34 cellular contexts compared by ENCODE assay signal in genomic region chr10:644943-645334, GRCh38.
"Had no signal": no experiment of that assay in that cellular context is flagged by ENCODE, and none has a peak within 500 bp of the region (broad histone marks: within the 10 kb centered on the region; RNA-seq: fewer than 3 reads in every experiment).

No MANE protein-coding gene starts in this region.

- H3K4me3 ChIP-seq: esophagus muscularis mucosa, gastrocnemius medialis had no signal

- H3K36me3 Mint-ChIP-seq: activated naive CD8-positive, alpha-beta T cell had no signal

- H3K27me3 ChIP-seq: brain microvascular endothelial cell, esophagus muscularis mucosa, foreskin keratinocyte, gastrocnemius medialis had no signal

- H3K4me3 Mint-ChIP-seq: activated CD4-positive, alpha-beta memory T cell treated with anti-CD3 and anti-CD28 coated beads, Interleukin-2, amount 10 ng/mL, durations not matched to agents 7 days and 5 days; activated CD4-positive, alpha-beta T cell treated with anti-CD3 and anti-CD28 coated beads, Interleukin-2, amount 10 ng/mL, durations not matched to agents 7 days and 5 days; activated naive CD8-positive, alpha-beta T cell; activated T-cell treated with anti-CD3 and anti-CD28 coated beads, Interleukin-2, amount 50 U/mL, for 4 hours; activated T-helper 17 cell treated with anti-CD3 and anti-CD28 coated beads, Interleukin-2, amount 50 U/mL, for 72 hours; effector memory CD8-positive, alpha-beta T cell; T-helper 17 cell; T-helper 2 cell treated with Interferon-gamma antibody and Interleukin-4, amounts not matched to agents 5 μg/mL and 100 μg/mL, for 36 hours; WTC11 had no signal

- H3K27ac ChIP-seq: brain microvascular endothelial cell, foreskin keratinocyte, gastrocnemius medialis, VCaP had no signal

- H3K27me3 Mint-ChIP-seq: activated CD4-positive, alpha-beta memory T cell treated with anti-CD3 and anti-CD28 coated beads, Interleukin-2, amount 10 ng/mL, durations not matched to agents 7 days and 5 days; activated CD4-positive, alpha-beta T cell treated with anti-CD3 and anti-CD28 coated beads, Interleukin-2, amount 10 ng/mL, durations not matched to agents 7 days and 5 days had no signal

- ATAC-seq: activated T-cell treated with anti-CD3 and anti-CD28 coated beads, Interleukin-2, amount 50 U/mL, for 4 hours; activated T-helper 17 cell treated with anti-CD3 and anti-CD28 coated beads, Interleukin-2, amount 50 U/mL, for 72 hours; effector memory CD8-positive, alpha-beta T cell; foreskin keratinocyte; gastrocnemius medialis; T-helper 17 cell; WTC11 had no signal

- H3K27ac Mint-ChIP-seq: activated CD4-positive, alpha-beta memory T cell treated with anti-CD3 and anti-CD28 coated beads, Interleukin-2, amount 10 ng/mL, durations not matched to agents 7 days and 5 days; activated CD4-positive, alpha-beta T cell treated with anti-CD3 and anti-CD28 coated beads, Interleukin-2, amount 10 ng/mL, durations not matched to agents 7 days and 5 days; activated naive CD8-positive, alpha-beta T cell; activated T-helper 17 cell treated with anti-CD3 and anti-CD28 coated beads, Interleukin-2, amount 50 U/mL, for 72 hours; effector memory CD8-positive, alpha-beta T cell; T-helper 17 cell; T-helper 2 cell treated with Interferon-gamma antibody and Interleukin-4, amounts not matched to agents 5 μg/mL and 100 μg/mL, for 36 hours; WTC11 had no signal

- DNase-seq: activated CD4-positive, alpha-beta memory T cell treated with anti-CD3 and anti-CD28 coated beads, Interleukin-2, amount 10 ng/mL, durations not matched to agents 7 days and 5 days; activated CD4-positive, alpha-beta T cell treated with anti-CD3 and anti-CD28 coated beads for 1 hour; activated CD4-positive, alpha-beta T cell treated with anti-CD3 and anti-CD28 coated beads for 4 hours; activated CD4-positive, alpha-beta T cell treated with anti-CD3 and anti-CD28 coated beads, Interleukin-2, amount 10 ng/mL, durations not matched to agents 7 days and 5 days; activated CD4-positive, alpha-beta T cell treated with anti-CD3 and anti-CD28 coated beads, Interleukin-2, amount 50 U/mL, for 4 hours; activated CD8-positive, alpha-beta memory T cell treated with anti-CD3 and anti-CD28 coated beads for 24 hours; activated effector memory CD4-positive, alpha-beta T cell treated with Interleukin-2 at 50 U/mL for 16 hours; activated gamma-delta T cell treated with Interleukin-2 at 50 U/mL for 16 hours; activated naive CD4-positive, alpha-beta T cell treated with anti-CD3 and anti-CD28 coated beads, Interleukin-2, amount 50 U/mL, for 16 hours; activated naive CD4-positive, alpha-beta T cell treated with Interleukin-2 at 50 U/mL for 16 hours; activated T-cell treated with anti-CD3 and anti-CD28 coated beads, Interleukin-2, amount 50 U/mL, for 4 hours; amniotic stem cell; anterior cingulate cortex; brain microvascular endothelial cell; caudate nucleus; cortex of kidney; dermis blood vessel endothelial cell; effector CD4-positive, alpha-beta T cell; effector memory CD8-positive, alpha-beta T cell; erythroblast; foreskin keratinocyte; gastrocnemius medialis; T-helper 1 cell; T-helper 17 cell; T1000 had no signal

- H3K36me3 ChIP-seq: brain microvascular endothelial cell, esophagus muscularis mucosa, gastrocnemius medialis had no signal

- FAIRE-seq: astrocyte, bronchial epithelial cell, colon had no signal

- H3K4me1 ChIP-seq: foreskin keratinocyte had no signal

- H3K4me1 Mint-ChIP-seq: activated CD4-positive, alpha-beta memory T cell treated with anti-CD3 and anti-CD28 coated beads, Interleukin-2, amount 10 ng/mL, durations not matched to agents 7 days and 5 days; activated CD4-positive, alpha-beta T cell treated with anti-CD3 and anti-CD28 coated beads, Interleukin-2, amount 10 ng/mL, durations not matched to agents 7 days and 5 days; activated T-helper 17 cell treated with anti-CD3 and anti-CD28 coated beads, Interleukin-2, amount 50 U/mL, for 72 hours; T-helper 17 cell had no signal

- H3K9me3 Mint-ChIP-seq: activated CD4-positive, alpha-beta memory T cell treated with anti-CD3 and anti-CD28 coated beads, Interleukin-2, amount 10 ng/mL, durations not matched to agents 7 days and 5 days; activated T-cell treated with anti-CD3 and anti-CD28 coated beads, Interleukin-2, amount 50 U/mL, for 4 hours; activated T-helper 17 cell treated with anti-CD3 and anti-CD28 coated beads, Interleukin-2, amount 50 U/mL, for 72 hours; effector memory CD8-positive, alpha-beta T cell; T-helper 2 cell treated with Interferon-gamma antibody and Interleukin-4, amounts not matched to agents 5 μg/mL and 100 μg/mL, for 36 hours had no signal
